ENCODE assay signal across 8 cellular contexts in the genomic region with DNA sequence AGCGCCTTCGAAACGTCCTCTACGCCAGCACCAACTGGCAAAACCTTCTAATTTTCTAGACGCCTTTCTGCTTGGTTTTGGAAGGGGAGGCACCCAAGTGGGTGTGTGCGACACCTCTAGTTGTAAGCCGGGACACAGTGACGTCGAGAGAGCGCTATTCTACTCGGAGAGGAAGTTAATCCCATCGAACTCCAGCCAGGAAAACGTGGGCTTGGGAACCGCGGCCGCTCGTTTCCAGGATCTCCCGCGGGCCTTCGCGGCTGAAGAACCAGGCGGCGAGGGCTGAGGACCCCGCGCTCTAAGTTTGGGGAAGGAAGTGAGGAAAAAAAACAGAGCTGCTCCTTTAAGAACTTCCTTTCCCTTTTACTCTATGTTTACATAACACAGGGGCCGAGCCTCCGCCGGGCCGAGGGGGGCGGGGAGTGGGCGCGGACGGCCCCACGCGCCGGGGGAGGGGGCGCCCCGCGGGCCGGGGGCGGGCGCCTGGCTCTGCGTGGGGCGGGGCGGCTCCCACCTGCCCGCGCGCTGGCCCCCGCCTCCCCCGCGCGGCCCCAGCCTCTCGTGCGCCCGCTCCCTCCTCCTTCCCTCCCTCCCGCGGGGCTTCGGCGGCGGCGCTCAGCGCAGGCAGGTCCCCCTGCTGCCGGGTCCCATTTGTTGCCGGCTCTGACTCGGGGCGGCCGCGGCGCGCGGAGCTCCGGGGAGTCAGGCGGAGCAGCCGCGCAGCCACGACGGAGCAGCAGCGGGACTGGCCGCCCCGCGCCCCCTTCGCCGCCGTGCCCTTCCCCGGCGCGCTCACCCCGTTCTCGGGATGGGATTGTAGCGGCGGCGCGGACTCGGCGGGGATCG. TPM values are rescaled to one million over a fixed set of nuclear protein-coding genes. Genes with fewer than 3 reads are reported as not detected.
A peak's percentile ranks its signal among the peaks of the same experiment; 100 is the strongest.
DNase-seq lines count a peak whose midpoint lies in the region; ATAC-seq and TF ChIP-seq lines count a peak whose summit lies in the region.

A gene with protein sequence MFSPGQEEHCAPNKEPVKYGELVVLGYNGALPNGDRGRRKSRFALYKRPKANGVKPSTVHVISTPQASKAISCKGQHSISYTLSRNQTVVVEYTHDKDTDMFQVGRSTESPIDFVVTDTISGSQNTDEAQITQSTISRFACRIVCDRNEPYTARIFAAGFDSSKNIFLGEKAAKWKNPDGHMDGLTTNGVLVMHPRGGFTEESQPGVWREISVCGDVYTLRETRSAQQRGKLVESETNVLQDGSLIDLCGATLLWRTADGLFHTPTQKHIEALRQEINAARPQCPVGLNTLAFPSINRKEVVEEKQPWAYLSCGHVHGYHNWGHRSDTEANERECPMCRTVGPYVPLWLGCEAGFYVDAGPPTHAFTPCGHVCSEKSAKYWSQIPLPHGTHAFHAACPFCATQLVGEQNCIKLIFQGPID (plus strand): TSS at position 647 of the 846 bp plus-strand sequence. CDS start 250 bp downstream, outside the sequence.

- DNase-seq in A172 (ENCODE audit: low spot score), result peak; percentile 1
- peak; percentile 64 for DNase-seq in NCI-H510A treated with DMSO at 0.1 percent for 48 hours (lab: John Stamatoyannopoulos, UW)
- DNase-seq in activated CD4-positive, alpha-beta T cell treated with anti-CD3 and anti-CD28 coated beads, Interleukin-2, amount 10 ng/mL, durations not matched to agents 7 days and 5 days, result peak; percentile 82
- DNase-seq in coronary artery (ENCODE audit: low spot score), result peak; percentile 85
- peak; percentile 73 for DNase-seq in left lobe of liver (ENCODE audit: low spot score)
- peak; percentile 72 for DNase-seq in stimulated activated CD4-positive, alpha-beta T cell treated with anti-CD3 and anti-CD28 coated beads, Interleukin-1b, Interleukin-23, amount 100 ng/mL, for 48 hours

- H3K27ac ChIP-seq in coronary artery, result peak within 1 kb of the TSS; percentile 96 to 97

- H3K4me1 Mint-ChIP-seq in activated CD4-positive, alpha-beta T cell treated with anti-CD3 and anti-CD28 coated beads, Interleukin-2, amount 10 ng/mL, durations not matched to agents 7 days and 5 days, result peaks cover 35% of the 10 kb centered on the region

- TF ChIP-seq CTCF in coronary artery (IDR thresholded peaks at IDR 0.05), result no peak

- no peaks in the 10 kb centered on the region for H3K36me3 Mint-ChIP-seq in activated CD4-positive, alpha-beta T cell treated with anti-CD3 and anti-CD28 coated beads, Interleukin-2, amount 10 ng/mL, durations not matched to agents 7 days and 5 days (ENCODE audit: low read depth)

- H3K27ac Mint-ChIP-seq in activated CD4-positive, alpha-beta T cell treated with anti-CD3 and anti-CD28 coated beads, Interleukin-2, amount 10 ng/mL, durations not matched to agents 7 days and 5 days, result peak within 1 kb of the TSS; percentile 92

- CTCF ChIA-PET in activated CD4-positive, alpha-beta T cell treated with anti-CD3 and anti-CD28 coated beads, Interleukin-2, amount 10 ng/mL, durations not matched to agents 7 days and 5 days (lab: Charles Lee), result interaction anchor here (1.0 to 1.3 kb wide), 2 partner anchors 9 to 11 kb away, joined by 5 read pairs; no protein-coding TSS in a partner anchor

- peak within 1 kb of the TSS; percentile 87 for H3K4me3 Mint-ChIP-seq in activated CD4-positive, alpha-beta T cell treated with anti-CD3 and anti-CD28 coated beads, Interleukin-2, amount 10 ng/mL, durations not matched to agents 7 days and 5 days

- ATAC-seq in GM18870 (IDR thresholded peaks at IDR 0.05; ENCODE audit: unreplicated experiment) (peak; percentile 44), HG03139 (IDR thresholded peaks at IDR 0.05; ENCODE audit: unreplicated experiment) (peak; percentile 72), left lobe of liver (peak; percentile 83)

- H3K4me3 ChIP-seq in coronary artery, result peak within 1 kb of the TSS; percentile 91

- POLR2A ChIA-PET in activated CD4-positive, alpha-beta T cell treated with anti-CD3 and anti-CD28 coated beads, Interleukin-2, amount 10 ng/mL, durations not matched to agents 7 days and 5 days (lab: Charles Lee), result no interaction called here

- H3K9me3 Mint-ChIP-seq in activated CD4-positive, alpha-beta T cell treated with anti-CD3 and anti-CD28 coated beads, Interleukin-2, amount 10 ng/mL, durations not matched to agents 7 days and 5 days, result no peaks in the 10 kb centered on the region

- H3K27me3 Mint-ChIP-seq in activated CD4-positive, alpha-beta T cell treated with anti-CD3 and anti-CD28 coated beads, Interleukin-2, amount 10 ng/mL, durations not matched to agents 7 days and 5 days, result peaks cover 42% of the 10 kb centered on the region

RNA-seq across cellular contexts. Expression of the gene that starts here (rescaled TPM):
- total RNA-seq in A172 (2014; rRNA removed; shearing (Covaris generic)), result not detected in 2 replicates
- 1 to 10 TPM; 2.5 to 3.6 TPM for total RNA-seq in activated CD4-positive, alpha-beta T cell treated with anti-CD3 and anti-CD28 coated beads, Interleukin-2, amount 10 ng/mL, durations not matched to agents 7 days and 5 days
- 1.1 TPM for total RNA-seq in left lobe of liver

Comparison
In these comparisons a context has a peak if more than half of its experiments do, and no peak if none do; other contexts are left out.
1. Peak in every context shown above with its lines: DNase-seq, ATAC-seq, H3K4me3 ChIP-seq and H3K27ac ChIP-seq.
2. Peak in DNase-seq in A172; RNA of the gene not detected or under 1 TPM.
3. DNase-seq: peak in every context shown above with its lines; median percentile 85 in coronary artery; 82 in activated CD4-positive, alpha-beta T cell treated with anti-CD3 and anti-CD28 coated beads, Interleukin-2, amount 10 ng/mL, durations not matched to agents 7 days and 5 days; 73 in left lobe of liver; 72 in stimulated activated CD4-positive, alpha-beta T cell treated with anti-CD3 and anti-CD28 coated beads, Interleukin-1b, Interleukin-23, amount 100 ng/mL, for 48 hours; 64 in NCI-H510A treated with DMSO at 0.1 percent for 48 hours; 1 in A172.